Comparison of ENCODE assay signal across 8 cellular contexts in genomic region chr9:35051069-35051967, GRCh38. TPM values are rescaled to one million over a fixed set of nuclear protein-coding genes. Genes with fewer than 3 reads are reported as not detected.
DNase-seq lines count a peak whose midpoint lies in the region; ATAC-seq and TF ChIP-seq lines count a peak whose summit lies in the region.

No MANE protein-coding gene starts in this region.

- in situ Hi-C loops in HAP-1 (cut with MboI; ENCODE audit: low sequenced_read_pairs) = no loop called here

- no peak overlapping the region for H3K27ac ChIP-seq in Peyer's patch

- TF ChIP-seq CTCF in Peyer's patch (IDR thresholded peaks at IDR 0.05) = peak; percentile 28 to 69 (median 61)

- no peak for TF ChIP-seq POLR2A in Peyer's patch (IDR thresholded peaks at IDR 0.05)

- no peaks in the 10 kb centered on the region for H3K27me3 ChIP-seq in HAP-1 (ENCODE audit: low read depth)
- no peaks in the 10 kb centered on the region for H3K27me3 ChIP-seq in Peyer's patch

- DNase-seq in COLO829 (ENCODE audit: low spot score) (peak; percentile 56), HAP-1 (ENCODE audit: low spot score in 2 of 2) (peak; percentile 57 to 78), Peyer's patch (peak in 2 of 3 donors; percentile 35 to 66), left cardiac atrium (peak; percentile 40), NCI-H187 (lab: John Stamatoyannopoulos, UW) (no peak)
- DNase-seq in activated naive CD4-positive, alpha-beta T cell treated with anti-CD3 and anti-CD28 coated beads, Interleukin-2, amount 50 U/mL, for 16 hours = peak; percentile 53
- DNase-seq in stimulated activated CD4-positive, alpha-beta T cell treated with anti-CD3 and anti-CD28 coated beads, Interleukin-12 subunit alpha, Interleukin-12 subunit beta, amount 100 ng/mL, for 48 hours (ENCODE audit: low read depth in 2 of 3, low spot score in 1 of 3) = peak in 2 of 3 donors; percentile 37 to 48

- H3K4me3 ChIP-seq in HAP-1 = no peak overlapping the region
- no peak overlapping the region for H3K4me3 ChIP-seq in Peyer's patch

- ATAC-seq in left cardiac atrium (peak; percentile 79 to 82), GM18861 (IDR thresholded peaks at IDR 0.05; ENCODE audit: unreplicated experiment) (no peak)

- peaks cover 53% of the 10 kb centered on the region for H3K36me3 ChIP-seq in HAP-1 (replicated peaks)
- H3K36me3 ChIP-seq in Peyer's patch = peaks cover 0 to 57% (median 0%) of the 10 kb centered on the region in 3 donors

- intact Hi-C loops in left cardiac atrium (cut with DNase I) = loop anchor here in 1 of 2 donors (5.0 kb wide), 1 partner anchor 149 kb away; no protein-coding TSS in a partner anchor

- H3K4me1 ChIP-seq in HAP-1 = no peaks in the 10 kb centered on the region
- no peaks in the 10 kb centered on the region for H3K4me1 ChIP-seq in Peyer's patch

- H3K9me3 ChIP-seq in HAP-1 = no peaks in the 10 kb centered on the region
- no peaks in the 10 kb centered on the region for H3K9me3 ChIP-seq in Peyer's patch

RNA-seq across cellular contexts. Expression of gene VCP, which starts 21.1 kb away (rescaled TPM):
- total RNA-seq in Peyer's patch = 100 to 1,000 TPM; 124 to 244 (median 150) TPM
- total RNA-seq in left cardiac atrium = 100 to 1,000 TPM; 171 to 234 TPM

RNA-seq across cellular contexts. Expression of gene FANCG, which starts 28.4 kb away (rescaled TPM):
- 10 to 100 TPM; 14.4 to 40.4 (median 22.2) TPM for total RNA-seq in Peyer's patch
- 1 to 10 TPM; 3.7 to 8.2 TPM for total RNA-seq in left cardiac atrium

RNA-seq across cellular contexts. Expression of gene PIGO, which starts 45.1 kb away (rescaled TPM):
- total RNA-seq in Peyer's patch (10 to 100 TPM; 14.9 to 30.5 (median 27.0) TPM), left cardiac atrium (10 to 100 TPM; 10.9 to 11.5 TPM)

RNA-seq across cellular contexts. Expression of gene STOML2, which starts 51.6 kb away (rescaled TPM):
- 100 to 1,000 TPM in 1 of 4 donors, 10 to 100 TPM in 3; 54.1 to 104 (median 88.7) TPM for total RNA-seq in Peyer's patch
- total RNA-seq in left cardiac atrium = 10 to 100 TPM; 95.7 to 97.4 TPM

Comparison
In these comparisons a context has a peak if more than half of its experiments do, and no peak if none do; other contexts are left out.
1. DNase-seq: peak in COLO829 (single experiment), HAP-1 (2 of 2), Peyer's patch (2 of 3), activated naive CD4-positive, alpha-beta T cell treated with anti-CD3 and anti-CD28 coated beads, Interleukin-2, amount 50 U/mL, for 16 hours (single experiment), left cardiac atrium (single experiment) and stimulated activated CD4-positive, alpha-beta T cell treated with anti-CD3 and anti-CD28 coated beads, Interleukin-12 subunit alpha, Interleukin-12 subunit beta, amount 100 ng/mL, for 48 hours (2 of 3); none in NCI-H187 (0 of 2).